Comparison of ENCODE assay signal across 8 cellular contexts in the genomic region with DNA sequence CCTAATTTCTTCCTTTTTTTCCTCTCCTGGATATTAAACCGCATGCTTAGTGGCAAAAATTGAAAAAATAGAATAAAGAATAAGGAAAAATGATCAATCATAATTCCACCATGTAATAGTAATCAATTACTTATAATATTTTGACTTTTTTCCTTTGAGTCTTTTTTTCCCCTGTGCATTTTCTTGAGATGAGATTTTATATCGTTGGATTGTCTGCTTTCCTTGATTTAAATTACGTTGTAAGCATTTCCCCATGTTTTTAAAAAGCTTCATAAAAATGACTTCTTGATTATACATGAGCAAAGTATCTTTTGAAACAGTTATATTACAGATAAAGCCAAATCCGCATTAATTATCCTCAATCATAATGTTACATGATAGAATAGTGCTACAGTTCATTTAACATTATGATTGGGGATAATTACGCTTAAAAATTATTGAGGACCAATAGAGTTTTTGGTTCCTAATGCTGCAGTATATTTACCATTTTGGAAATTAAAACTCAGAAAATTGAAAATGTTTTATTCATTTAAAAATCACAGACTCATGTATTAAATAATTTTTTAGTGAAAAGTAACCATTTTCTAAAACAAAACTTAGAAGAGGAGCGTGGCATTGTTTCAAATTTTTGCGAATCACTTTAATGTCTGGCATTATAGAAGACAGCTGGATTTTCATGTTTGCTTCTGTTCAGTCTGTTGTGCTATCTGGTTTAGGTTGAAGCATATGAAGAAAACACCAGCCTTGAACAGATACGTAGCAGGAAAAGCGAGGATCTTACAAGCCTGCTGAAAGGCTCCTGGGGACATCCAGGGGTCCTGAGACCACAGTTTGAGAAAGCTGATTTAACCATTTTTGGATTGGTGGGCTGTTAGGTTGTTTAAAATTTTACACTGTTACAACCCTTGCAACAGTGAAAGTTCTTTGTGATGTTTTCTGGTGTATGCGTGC. TPM values are rescaled to one million over a fixed set of nuclear protein-coding genes. Genes with fewer than 3 reads are reported as not detected.
DNase-seq lines count a peak whose midpoint lies in the region; ATAC-seq, FAIRE-seq and TF ChIP-seq lines count a peak whose summit lies in the region.

No MANE protein-coding gene starts in this region.

- peaks cover 23 to 71% (median 33%) of the 10 kb centered on the region in 10 experiments for H3K4me1 ChIP-seq in BLaER1 treated with 17β-estradiol and CSF1 and Interleukin-3, amounts not matched to agents 10 nM and 100 nM
- H3K4me1 ChIP-seq in Karpas-422 (ENCODE audit: low read length): peaks cover 25% of the 10 kb centered on the region

- H3K27me3 Mint-ChIP-seq in natural killer cell (ENCODE audit: low read depth in 2 of 2): no peaks in the 10 kb centered on the region

- DNase-seq in Karpas-422 (no peak), natural killer cell (no peak), kidney glomerular epithelial cell (lab: John Stamatoyannopoulos, UW) (no peak)

- no peaks in the 10 kb centered on the region for H3K9me3 Mint-ChIP-seq in natural killer cell

- H3K9me3 ChIP-seq in BLaER1 treated with 17β-estradiol and CSF1 and Interleukin-3, amounts not matched to agents 10 nM and 100 nM (replicated peaks in 1 of 11): peaks cover 0 to 5% (median 0%) of the 10 kb centered on the region in 11 experiments; a peak in 2 of 22 replicates
- no peaks in the 10 kb centered on the region for H3K9me3 ChIP-seq in Karpas-422 (ENCODE audit: low read length)

- no peak for TF ChIP-seq CTCF in natural killer cell (IDR thresholded peaks at IDR 0.05)

- no peaks in the 10 kb centered on the region for H3K36me3 Mint-ChIP-seq in natural killer cell

- peaks cover 4 to 53% (median 14%) of the 10 kb centered on the region in 11 experiments; a peak in 12 of 22 replicates for H4K20me1 ChIP-seq in BLaER1 treated with 17β-estradiol and CSF1 and Interleukin-3, amounts not matched to agents 10 nM and 100 nM
- no peaks in the 10 kb centered on the region for H4K20me1 ChIP-seq in Karpas-422 (ENCODE audit: insufficient read depth, low read depth, low read length)

- intact Hi-C loops in natural killer cell (cut with micrococcal nuclease): loop anchor here (5.0 to 10.0 kb wide), 3 partner anchors 152 to 1172 kb away; partner anchors contain the start of genes JMY and SERINC5

- H3K4me3 Mint-ChIP-seq in natural killer cell: peak overlapping the region; percentile 92

- no peaks in the 10 kb centered on the region for H3K9me2 ChIP-seq in Karpas-422 (replicated peaks; ENCODE audit: insufficient read depth, low read length)

- peak overlapping the region; percentile 91 to 99 (median 96) for H3K9ac ChIP-seq in BLaER1 treated with 17β-estradiol and CSF1 and Interleukin-3, amounts not matched to agents 10 nM and 100 nM
- H3K9ac ChIP-seq in Karpas-422 (ENCODE audit: low read length): peak overlapping the region; percentile 93

- H3K27me3 ChIP-seq in BLaER1 treated with 17β-estradiol and CSF1 and Interleukin-3, amounts not matched to agents 10 nM and 100 nM: no peaks in the 10 kb centered on the region
- no peaks in the 10 kb centered on the region for H3K27me3 ChIP-seq in Karpas-422 (ENCODE audit: low read length)

- peaks cover 27 to 34% of the 10 kb centered on the region in 2 donors for H3K4me1 Mint-ChIP-seq in natural killer cell

- peak overlapping the region; percentile 71 to 90 (median 86) for H3K4me2 ChIP-seq in BLaER1 treated with 17β-estradiol and CSF1 and Interleukin-3, amounts not matched to agents 10 nM and 100 nM
- H3K4me2 ChIP-seq in Karpas-422 (ENCODE audit: low read depth, low read length, poor library complexity, severe bottlenecking): peak overlapping the region; percentile 77

- H2AFZ ChIP-seq in Karpas-422 (ENCODE audit: low read length): no peak overlapping the region

- H3K27ac Mint-ChIP-seq in natural killer cell: peak overlapping the region; percentile 98 to 99

- H3K36me3 ChIP-seq in BLaER1 treated with 17β-estradiol and CSF1 and Interleukin-3, amounts not matched to agents 10 nM and 100 nM: peaks cover 13 to 34% (median 18%) of the 10 kb centered on the region in 11 experiments; a peak in 21 of 22 replicates
- peaks cover 8% of the 10 kb centered on the region; the same call in 1 of the 2 replicates for H3K36me3 ChIP-seq in Karpas-422 (ENCODE audit: insufficient read depth, low read length)

- H3K79me2 ChIP-seq in Karpas-422 (ENCODE audit: low read length): peaks cover 61% of the 10 kb centered on the region

- peak overlapping the region in 10 of 11 experiments; percentile 94 to 100 (median 98); a peak in 16 of 22 replicates for H3K27ac ChIP-seq in BLaER1 treated with 17β-estradiol and CSF1 and Interleukin-3, amounts not matched to agents 10 nM and 100 nM
- peak overlapping the region; percentile 34 for H3K27ac ChIP-seq in Karpas-422 (ENCODE audit: low read length)

- ATAC-seq in natural killer cell (no peak), HG03280 (IDR thresholded peaks at IDR 0.05; ENCODE audit: unreplicated experiment) (no peak), HG02798 (IDR thresholded peaks at IDR 0.05; ENCODE audit: poor library complexity, unreplicated experiment) (no peak), HG03521 (IDR thresholded peaks at IDR 0.05; ENCODE audit: unreplicated experiment) (no peak)

- peak; percentile 10 for FAIRE-seq in colon (lab: Jason Lieb, UNC)

- peak overlapping the region; percentile 88 to 98 (median 91) for H3K4me3 ChIP-seq in BLaER1 treated with 17β-estradiol and CSF1 and Interleukin-3, amounts not matched to agents 10 nM and 100 nM
- peak overlapping the region; percentile 96 for H3K4me3 ChIP-seq in Karpas-422 (ENCODE audit: low read length)

RNA-seq across cellular contexts. Expression of gene ZFYVE16, which starts 1.4 kb away (rescaled TPM):
- 20.1 and 41.2 TPM in 2 replicates for total RNA-seq in Karpas-422 (2014; rRNA removed; shearing (Covaris generic); ENCODE audit: low replicate concordance)
- 10 to 100 TPM; 24.4 to 36.6 (median 30.1) TPM for total RNA-seq in natural killer cell
